In the genomic region with DNA sequence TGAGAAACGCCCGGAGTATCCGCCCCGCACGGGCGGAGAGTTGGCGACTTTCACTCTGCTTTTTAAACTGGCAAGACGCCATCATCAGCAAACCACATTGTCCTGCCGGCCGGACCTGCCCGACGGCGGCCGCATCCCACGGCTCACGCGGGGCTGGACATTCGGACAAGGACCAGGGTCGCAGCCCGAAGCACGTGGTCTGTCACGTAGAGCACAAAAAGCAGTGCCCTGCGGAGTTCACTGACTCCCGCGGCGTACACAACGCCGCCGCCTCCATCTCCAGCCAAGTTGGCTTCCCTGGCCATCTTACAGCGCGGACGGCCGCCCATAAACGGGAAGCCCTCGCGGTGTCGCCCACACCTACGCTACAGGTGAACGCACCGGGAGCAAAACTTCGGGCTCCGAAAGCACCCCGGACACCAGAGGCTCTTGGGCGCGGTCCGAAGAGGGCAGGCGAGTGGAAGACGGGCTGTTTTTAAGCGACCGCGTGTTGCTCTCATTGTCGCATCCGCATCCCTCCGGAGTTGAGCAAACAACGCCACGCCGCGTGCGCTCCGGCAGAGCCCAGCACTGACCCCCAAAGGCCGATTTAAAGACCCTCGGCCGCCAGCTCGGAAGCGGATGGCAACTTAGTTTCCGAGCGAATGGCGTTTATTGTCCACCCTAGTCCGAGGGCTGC, we compare ENCODE assay signal across 1 cellular context.
TF ChIP-seq lines count a peak whose summit lies in the region.

No MANE protein-coding gene starts in this region.

TF ChIP-seq in K562, 482 proteins besides CTCF, POLR2A, EP300 and RAD21 (continued from another document and continues in another):
- TF ChIP-seq GABPA (tag; conservative IDR thresholded peaks at IDR 0.05; ENCODE audit: low read depth) (no peak), ATF7 (IDR thresholded peaks at IDR 0.05) (no peak), RFX1 (IDR thresholded peaks at IDR 0.05) (no peak), ZZZ3 (IDR thresholded peaks at IDR 0.05) (no peak), RFX5 (IDR thresholded peaks at IDR 0.05; ENCODE audit: low read depth, low read length) (no peak), MYC (IDR thresholded peaks at IDR 0.05; ENCODE audit: low read depth, low read length) (no peak; the same call in none of the 2 replicates), MYC (CRISPR knock-in tag; IDR thresholded peaks at IDR 0.05; ENCODE audit: borderline replicate concordance, low read depth) (peak; percentile 90), MAZ (CRISPR knock-in tag; conservative IDR thresholded peaks at IDR 0.05 in 1 of 2, IDR thresholded peaks at IDR 0.05 in 1 of 2) (no peak; a peak in 1 of 4 replicates), PHF20 (IDR thresholded peaks at IDR 0.05; ENCODE audit: partially characterized antibody) (no peak), ARID1B (IDR thresholded peaks at IDR 0.05) (no peak), FUS (optimal IDR thresholded peaks at IDR 0.05; ENCODE audit: low read depth, low read length) (peak; percentile 3), PCBP1 (IDR thresholded peaks at IDR 0.05; ENCODE audit: low read depth, low read length, poor library complexity, severe bottlenecking) (peak; percentile 91), ZNF232 (CRISPR knock-in tag; IDR thresholded peaks at IDR 0.05) (0 out of 2 replicates have a peak, but pooled peaks have one; percentile 27), TAF9B (IDR thresholded peaks at IDR 0.05; ENCODE audit: partially characterized antibody) (peak; percentile 22), ZNF354B (CRISPR knock-in tag; IDR thresholded peaks at IDR 0.05) (no peak), HNRNPK (IDR thresholded peaks at IDR 0.05; ENCODE audit: low read depth, low read length, poor library complexity, severe bottlenecking) (no peak), ETS2 (tag; IDR thresholded peaks at IDR 0.05; ENCODE audit: borderline replicate concordance, poor library complexity, severe bottlenecking) (no peak), KLF13 (tag; IDR thresholded peaks at IDR 0.05; ENCODE audit: borderline replicate concordance, low read depth) (no peak), MAFK (IDR thresholded peaks at IDR 0.05; ENCODE audit: low read length) (no peak), ZNF780A (CRISPR knock-in tag; IDR thresholded peaks at IDR 0.05) (no peak), DIDO1 (tag; IDR thresholded peaks at IDR 0.05; ENCODE audit: low read depth) (no peak), KLF16 (IDR thresholded peaks at IDR 0.05) (no peak), ZNF239 (CRISPR knock-in tag; IDR thresholded peaks at IDR 0.05) (no peak), CBFB (CRISPR knock-in tag; IDR thresholded peaks at IDR 0.05) (0 out of 2 replicates have a peak, but pooled peaks have one; percentile 72), MED1 (CRISPR knock-in tag; IDR thresholded peaks at IDR 0.05; ENCODE audit: borderline replicate concordance) (0 out of 2 replicates have a peak, but pooled peaks have one; percentile 76)
- TF ChIP-seq, protein P1, sequence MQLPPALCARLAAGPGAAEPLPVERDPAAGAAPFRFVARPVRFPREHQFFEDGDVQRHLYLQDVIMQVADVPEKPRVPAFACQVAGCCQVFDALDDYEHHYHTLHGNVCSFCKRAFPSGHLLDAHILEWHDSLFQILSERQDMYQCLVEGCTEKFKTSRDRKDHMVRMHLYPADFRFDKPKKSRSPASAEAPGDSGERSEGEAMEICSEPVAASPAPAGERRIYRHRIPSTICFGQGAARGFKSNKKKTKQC (CRISPR knock-in tag; IDR thresholded peaks at IDR 0.05), result peak; percentile 64; the same call in 1 of the 2 replicates
- TF ChIP-seq, protein P2, sequence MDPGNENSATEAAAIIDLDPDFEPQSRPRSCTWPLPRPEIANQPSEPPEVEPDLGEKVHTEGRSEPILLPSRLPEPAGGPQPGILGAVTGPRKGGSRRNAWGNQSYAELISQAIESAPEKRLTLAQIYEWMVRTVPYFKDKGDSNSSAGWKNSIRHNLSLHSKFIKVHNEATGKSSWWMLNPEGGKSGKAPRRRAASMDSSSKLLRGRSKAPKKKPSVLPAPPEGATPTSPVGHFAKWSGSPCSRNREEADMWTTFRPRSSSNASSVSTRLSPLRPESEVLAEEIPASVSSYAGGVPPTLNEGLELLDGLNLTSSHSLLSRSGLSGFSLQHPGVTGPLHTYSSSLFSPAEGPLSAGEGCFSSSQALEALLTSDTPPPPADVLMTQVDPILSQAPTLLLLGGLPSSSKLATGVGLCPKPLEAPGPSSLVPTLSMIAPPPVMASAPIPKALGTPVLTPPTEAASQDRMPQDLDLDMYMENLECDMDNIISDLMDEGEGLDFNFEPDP (CRISPR knock-in tag; IDR thresholded peaks at IDR 0.05), result no peak
- TF ChIP-seq, protein P3, sequence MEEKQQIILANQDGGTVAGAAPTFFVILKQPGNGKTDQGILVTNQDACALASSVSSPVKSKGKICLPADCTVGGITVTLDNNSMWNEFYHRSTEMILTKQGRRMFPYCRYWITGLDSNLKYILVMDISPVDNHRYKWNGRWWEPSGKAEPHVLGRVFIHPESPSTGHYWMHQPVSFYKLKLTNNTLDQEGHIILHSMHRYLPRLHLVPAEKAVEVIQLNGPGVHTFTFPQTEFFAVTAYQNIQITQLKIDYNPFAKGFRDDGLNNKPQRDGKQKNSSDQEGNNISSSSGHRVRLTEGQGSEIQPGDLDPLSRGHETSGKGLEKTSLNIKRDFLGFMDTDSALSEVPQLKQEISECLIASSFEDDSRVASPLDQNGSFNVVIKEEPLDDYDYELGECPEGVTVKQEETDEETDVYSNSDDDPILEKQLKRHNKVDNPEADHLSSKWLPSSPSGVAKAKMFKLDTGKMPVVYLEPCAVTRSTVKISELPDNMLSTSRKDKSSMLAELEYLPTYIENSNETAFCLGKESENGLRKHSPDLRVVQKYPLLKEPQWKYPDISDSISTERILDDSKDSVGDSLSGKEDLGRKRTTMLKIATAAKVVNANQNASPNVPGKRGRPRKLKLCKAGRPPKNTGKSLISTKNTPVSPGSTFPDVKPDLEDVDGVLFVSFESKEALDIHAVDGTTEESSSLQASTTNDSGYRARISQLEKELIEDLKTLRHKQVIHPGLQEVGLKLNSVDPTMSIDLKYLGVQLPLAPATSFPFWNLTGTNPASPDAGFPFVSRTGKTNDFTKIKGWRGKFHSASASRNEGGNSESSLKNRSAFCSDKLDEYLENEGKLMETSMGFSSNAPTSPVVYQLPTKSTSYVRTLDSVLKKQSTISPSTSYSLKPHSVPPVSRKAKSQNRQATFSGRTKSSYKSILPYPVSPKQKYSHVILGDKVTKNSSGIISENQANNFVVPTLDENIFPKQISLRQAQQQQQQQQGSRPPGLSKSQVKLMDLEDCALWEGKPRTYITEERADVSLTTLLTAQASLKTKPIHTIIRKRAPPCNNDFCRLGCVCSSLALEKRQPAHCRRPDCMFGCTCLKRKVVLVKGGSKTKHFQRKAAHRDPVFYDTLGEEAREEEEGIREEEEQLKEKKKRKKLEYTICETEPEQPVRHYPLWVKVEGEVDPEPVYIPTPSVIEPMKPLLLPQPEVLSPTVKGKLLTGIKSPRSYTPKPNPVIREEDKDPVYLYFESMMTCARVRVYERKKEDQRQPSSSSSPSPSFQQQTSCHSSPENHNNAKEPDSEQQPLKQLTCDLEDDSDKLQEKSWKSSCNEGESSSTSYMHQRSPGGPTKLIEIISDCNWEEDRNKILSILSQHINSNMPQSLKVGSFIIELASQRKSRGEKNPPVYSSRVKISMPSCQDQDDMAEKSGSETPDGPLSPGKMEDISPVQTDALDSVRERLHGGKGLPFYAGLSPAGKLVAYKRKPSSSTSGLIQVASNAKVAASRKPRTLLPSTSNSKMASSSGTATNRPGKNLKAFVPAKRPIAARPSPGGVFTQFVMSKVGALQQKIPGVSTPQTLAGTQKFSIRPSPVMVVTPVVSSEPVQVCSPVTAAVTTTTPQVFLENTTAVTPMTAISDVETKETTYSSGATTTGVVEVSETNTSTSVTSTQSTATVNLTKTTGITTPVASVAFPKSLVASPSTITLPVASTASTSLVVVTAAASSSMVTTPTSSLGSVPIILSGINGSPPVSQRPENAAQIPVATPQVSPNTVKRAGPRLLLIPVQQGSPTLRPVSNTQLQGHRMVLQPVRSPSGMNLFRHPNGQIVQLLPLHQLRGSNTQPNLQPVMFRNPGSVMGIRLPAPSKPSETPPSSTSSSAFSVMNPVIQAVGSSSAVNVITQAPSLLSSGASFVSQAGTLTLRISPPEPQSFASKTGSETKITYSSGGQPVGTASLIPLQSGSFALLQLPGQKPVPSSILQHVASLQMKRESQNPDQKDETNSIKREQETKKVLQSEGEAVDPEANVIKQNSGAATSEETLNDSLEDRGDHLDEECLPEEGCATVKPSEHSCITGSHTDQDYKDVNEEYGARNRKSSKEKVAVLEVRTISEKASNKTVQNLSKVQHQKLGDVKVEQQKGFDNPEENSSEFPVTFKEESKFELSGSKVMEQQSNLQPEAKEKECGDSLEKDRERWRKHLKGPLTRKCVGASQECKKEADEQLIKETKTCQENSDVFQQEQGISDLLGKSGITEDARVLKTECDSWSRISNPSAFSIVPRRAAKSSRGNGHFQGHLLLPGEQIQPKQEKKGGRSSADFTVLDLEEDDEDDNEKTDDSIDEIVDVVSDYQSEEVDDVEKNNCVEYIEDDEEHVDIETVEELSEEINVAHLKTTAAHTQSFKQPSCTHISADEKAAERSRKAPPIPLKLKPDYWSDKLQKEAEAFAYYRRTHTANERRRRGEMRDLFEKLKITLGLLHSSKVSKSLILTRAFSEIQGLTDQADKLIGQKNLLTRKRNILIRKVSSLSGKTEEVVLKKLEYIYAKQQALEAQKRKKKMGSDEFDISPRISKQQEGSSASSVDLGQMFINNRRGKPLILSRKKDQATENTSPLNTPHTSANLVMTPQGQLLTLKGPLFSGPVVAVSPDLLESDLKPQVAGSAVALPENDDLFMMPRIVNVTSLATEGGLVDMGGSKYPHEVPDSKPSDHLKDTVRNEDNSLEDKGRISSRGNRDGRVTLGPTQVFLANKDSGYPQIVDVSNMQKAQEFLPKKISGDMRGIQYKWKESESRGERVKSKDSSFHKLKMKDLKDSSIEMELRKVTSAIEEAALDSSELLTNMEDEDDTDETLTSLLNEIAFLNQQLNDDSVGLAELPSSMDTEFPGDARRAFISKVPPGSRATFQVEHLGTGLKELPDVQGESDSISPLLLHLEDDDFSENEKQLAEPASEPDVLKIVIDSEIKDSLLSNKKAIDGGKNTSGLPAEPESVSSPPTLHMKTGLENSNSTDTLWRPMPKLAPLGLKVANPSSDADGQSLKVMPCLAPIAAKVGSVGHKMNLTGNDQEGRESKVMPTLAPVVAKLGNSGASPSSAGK (IDR thresholded peaks at IDR 0.05), result peak; percentile 78
- TF ChIP-seq, protein P4, sequence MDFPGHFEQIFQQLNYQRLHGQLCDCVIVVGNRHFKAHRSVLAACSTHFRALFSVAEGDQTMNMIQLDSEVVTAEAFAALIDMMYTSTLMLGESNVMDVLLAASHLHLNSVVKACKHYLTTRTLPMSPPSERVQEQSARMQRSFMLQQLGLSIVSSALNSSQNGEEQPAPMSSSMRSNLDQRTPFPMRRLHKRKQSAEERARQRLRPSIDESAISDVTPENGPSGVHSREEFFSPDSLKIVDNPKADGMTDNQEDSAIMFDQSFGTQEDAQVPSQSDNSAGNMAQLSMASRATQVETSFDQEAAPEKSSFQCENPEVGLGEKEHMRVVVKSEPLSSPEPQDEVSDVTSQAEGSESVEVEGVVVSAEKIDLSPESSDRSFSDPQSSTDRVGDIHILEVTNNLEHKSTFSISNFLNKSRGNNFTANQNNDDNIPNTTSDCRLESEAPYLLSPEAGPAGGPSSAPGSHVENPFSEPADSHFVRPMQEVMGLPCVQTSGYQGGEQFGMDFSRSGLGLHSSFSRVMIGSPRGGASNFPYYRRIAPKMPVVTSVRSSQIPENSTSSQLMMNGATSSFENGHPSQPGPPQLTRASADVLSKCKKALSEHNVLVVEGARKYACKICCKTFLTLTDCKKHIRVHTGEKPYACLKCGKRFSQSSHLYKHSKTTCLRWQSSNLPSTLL (IDR thresholded peaks at IDR 0.05), result no peak
- TF ChIP-seq, protein P5, sequence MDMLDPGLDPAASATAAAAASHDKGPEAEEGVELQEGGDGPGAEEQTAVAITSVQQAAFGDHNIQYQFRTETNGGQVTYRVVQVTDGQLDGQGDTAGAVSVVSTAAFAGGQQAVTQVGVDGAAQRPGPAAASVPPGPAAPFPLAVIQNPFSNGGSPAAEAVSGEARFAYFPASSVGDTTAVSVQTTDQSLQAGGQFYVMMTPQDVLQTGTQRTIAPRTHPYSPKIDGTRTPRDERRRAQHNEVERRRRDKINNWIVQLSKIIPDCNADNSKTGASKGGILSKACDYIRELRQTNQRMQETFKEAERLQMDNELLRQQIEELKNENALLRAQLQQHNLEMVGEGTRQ (CRISPR knock-in tag; IDR thresholded peaks at IDR 0.05), result peak; percentile 16; the same call in 1 of the 2 replicates
- TF ChIP-seq, protein P6, sequence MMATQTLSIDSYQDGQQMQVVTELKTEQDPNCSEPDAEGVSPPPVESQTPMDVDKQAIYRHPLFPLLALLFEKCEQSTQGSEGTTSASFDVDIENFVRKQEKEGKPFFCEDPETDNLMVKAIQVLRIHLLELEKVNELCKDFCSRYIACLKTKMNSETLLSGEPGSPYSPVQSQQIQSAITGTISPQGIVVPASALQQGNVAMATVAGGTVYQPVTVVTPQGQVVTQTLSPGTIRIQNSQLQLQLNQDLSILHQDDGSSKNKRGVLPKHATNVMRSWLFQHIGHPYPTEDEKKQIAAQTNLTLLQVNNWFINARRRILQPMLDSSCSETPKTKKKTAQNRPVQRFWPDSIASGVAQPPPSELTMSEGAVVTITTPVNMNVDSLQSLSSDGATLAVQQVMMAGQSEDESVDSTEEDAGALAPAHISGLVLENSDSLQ (IDR thresholded peaks at IDR 0.05), result no peak
- TF ChIP-seq, protein P7, sequence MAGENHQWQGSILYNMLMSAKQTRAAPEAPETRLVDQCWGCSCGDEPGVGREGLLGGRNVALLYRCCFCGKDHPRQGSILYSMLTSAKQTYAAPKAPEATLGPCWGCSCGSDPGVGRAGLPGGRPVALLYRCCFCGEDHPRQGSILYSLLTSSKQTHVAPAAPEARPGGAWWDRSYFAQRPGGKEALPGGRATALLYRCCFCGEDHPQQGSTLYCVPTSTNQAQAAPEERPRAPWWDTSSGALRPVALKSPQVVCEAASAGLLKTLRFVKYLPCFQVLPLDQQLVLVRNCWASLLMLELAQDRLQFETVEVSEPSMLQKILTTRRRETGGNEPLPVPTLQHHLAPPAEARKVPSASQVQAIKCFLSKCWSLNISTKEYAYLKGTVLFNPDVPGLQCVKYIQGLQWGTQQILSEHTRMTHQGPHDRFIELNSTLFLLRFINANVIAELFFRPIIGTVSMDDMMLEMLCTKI (IDR thresholded peaks at IDR 0.05; ENCODE audit: partially characterized antibody), result no peak
- TF ChIP-seq, protein P8, sequence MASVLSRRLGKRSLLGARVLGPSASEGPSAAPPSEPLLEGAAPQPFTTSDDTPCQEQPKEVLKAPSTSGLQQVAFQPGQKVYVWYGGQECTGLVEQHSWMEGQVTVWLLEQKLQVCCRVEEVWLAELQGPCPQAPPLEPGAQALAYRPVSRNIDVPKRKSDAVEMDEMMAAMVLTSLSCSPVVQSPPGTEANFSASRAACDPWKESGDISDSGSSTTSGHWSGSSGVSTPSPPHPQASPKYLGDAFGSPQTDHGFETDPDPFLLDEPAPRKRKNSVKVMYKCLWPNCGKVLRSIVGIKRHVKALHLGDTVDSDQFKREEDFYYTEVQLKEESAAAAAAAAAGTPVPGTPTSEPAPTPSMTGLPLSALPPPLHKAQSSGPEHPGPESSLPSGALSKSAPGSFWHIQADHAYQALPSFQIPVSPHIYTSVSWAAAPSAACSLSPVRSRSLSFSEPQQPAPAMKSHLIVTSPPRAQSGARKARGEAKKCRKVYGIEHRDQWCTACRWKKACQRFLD (CRISPR knock-in tag; IDR thresholded peaks at IDR 0.05), result no peak
- TF ChIP-seq, protein P9, sequence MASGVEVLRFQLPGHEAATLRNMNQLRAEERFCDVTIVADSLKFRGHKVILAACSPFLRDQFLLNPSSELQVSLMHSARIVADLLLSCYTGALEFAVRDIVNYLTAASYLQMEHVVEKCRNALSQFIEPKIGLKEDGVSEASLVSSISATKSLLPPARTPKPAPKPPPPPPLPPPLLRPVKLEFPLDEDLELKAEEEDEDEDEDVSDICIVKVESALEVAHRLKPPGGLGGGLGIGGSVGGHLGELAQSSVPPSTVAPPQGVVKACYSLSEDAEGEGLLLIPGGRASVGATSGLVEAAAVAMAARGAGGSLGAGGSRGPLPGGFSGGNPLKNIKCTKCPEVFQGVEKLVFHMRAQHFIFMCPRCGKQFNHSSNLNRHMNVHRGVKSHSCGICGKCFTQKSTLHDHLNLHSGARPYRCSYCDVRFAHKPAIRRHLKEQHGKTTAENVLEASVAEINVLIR (CRISPR knock-in tag; IDR thresholded peaks at IDR 0.05), result no peak
